In the genomic region with DNA sequence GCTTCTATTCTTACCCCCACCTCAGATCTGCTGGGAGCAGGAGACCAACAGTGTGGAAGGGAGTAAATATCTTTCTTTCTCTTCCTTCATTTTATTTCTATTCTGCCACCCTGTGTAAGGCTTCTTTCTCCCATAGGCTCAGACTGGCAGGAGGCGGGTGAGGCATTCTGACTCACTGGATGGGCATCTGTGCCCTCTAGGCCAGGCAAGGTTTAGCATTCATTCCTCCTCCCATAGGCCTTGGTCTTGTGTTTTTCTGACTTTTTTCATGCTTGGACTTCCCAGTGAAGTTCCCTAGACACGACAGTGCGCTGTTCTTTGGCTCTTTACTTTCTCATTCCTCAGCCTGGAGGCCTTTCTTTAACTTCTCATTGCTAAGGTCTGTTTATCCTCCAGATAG, we compare ENCODE assay signal across 12 cellular contexts.
DNase-seq lines count a peak whose midpoint lies in the region; ATAC-seq and TF ChIP-seq lines count a peak whose summit lies in the region.
"Had no signal": no experiment of that assay in that cellular context is flagged by ENCODE, and none has a peak within 500 bp of the region (broad histone marks: within the 10 kb centered on the region; RNA-seq: fewer than 3 reads in every experiment).

No MANE protein-coding gene starts in this region.

- H3K4me1 Mint-ChIP-seq in natural killer cell = no peaks in the 10 kb centered on the region
- H3K4me1 Mint-ChIP-seq in natural killer cell treated with Interleukin-12 subunit alpha and Interleukin-12 subunit beta and Interleukin-15 and Interleukin-18, amount 100 ng/mL, for 72 hours (ENCODE audit: low read depth in 2 of 2) = no peaks in the 10 kb centered on the region
- H3K4me1 Mint-ChIP-seq in activated T-cell treated with anti-CD3 and anti-CD28 coated beads, Interleukin-2, amount 50 U/mL, for 24 hours (ENCODE audit: low read depth) = no peaks in the 10 kb centered on the region
- H3K4me1 Mint-ChIP-seq: activated CD4-positive, alpha-beta memory T cell treated with anti-CD3 and anti-CD28 coated beads, Interleukin-2, amount 10 ng/mL, durations not matched to agents 7 days and 5 days; activated naive CD4-positive, alpha-beta T cell treated with anti-CD3 and anti-CD28 coated beads, Interleukin-2, amount 50 U/mL, for 24 hours; naive thymus-derived CD8-positive, alpha-beta T cell had no signal

- DNase-seq in natural killer cell (no peak), T1000 (lab: John Stamatoyannopoulos, UW) (peak; percentile 68), foreskin keratinocyte (peak; percentile 66 to 86), NCI-H1436 (lab: John Stamatoyannopoulos, UW) (no peak), NCI-H1417 treated with DMSO at 0.1 percent for 48 hours (lab: John Stamatoyannopoulos, UW) (no peak)
- DNase-seq in natural killer cell treated with Interleukin-12 subunit alpha and Interleukin-12 subunit beta and Interleukin-15 and Interleukin-18, amount 100 ng/mL, for 72 hours (ENCODE audit: low spot score) = no peak
- no peak for DNase-seq in activated T-cell treated with anti-CD3 and anti-CD28 coated beads, Interleukin-2, amount 50 U/mL, for 24 hours
- DNase-seq in stimulated activated CD4-positive, alpha-beta T cell treated with anti-CD3 and anti-CD28 coated beads, Interleukin-12 subunit alpha, Interleukin-12 subunit beta, amount 100 ng/mL, for 4 hours = no peak
- DNase-seq: activated CD4-positive, alpha-beta memory T cell treated with anti-CD3 and anti-CD28 coated beads, Interleukin-2, amount 10 ng/mL, durations not matched to agents 7 days and 5 days; naive thymus-derived CD8-positive, alpha-beta T cell; NCI-H446 had no signal

- peaks cover 14% of the 10 kb centered on the region for H3K4me1 ChIP-seq in foreskin keratinocyte

- TF ChIP-seq CTCF in natural killer cell (IDR thresholded peaks at IDR 0.05) (no peak), foreskin keratinocyte (conservative IDR thresholded peaks at IDR 0.05) (no peak)

- peak overlapping the region; percentile 69 for H3K27ac ChIP-seq in foreskin keratinocyte

- intact Hi-C loops in natural killer cell (cut with micrococcal nuclease) = no loop called here

- H3K36me3 Mint-ChIP-seq in natural killer cell = peaks cover 31% of the 10 kb centered on the region
- peaks cover 4% of the 10 kb centered on the region for H3K36me3 Mint-ChIP-seq in natural killer cell treated with Interleukin-12 subunit alpha and Interleukin-12 subunit beta and Interleukin-15 and Interleukin-18, amount 100 ng/mL, for 72 hours
- no peaks in the 10 kb centered on the region for H3K36me3 Mint-ChIP-seq in activated T-cell treated with anti-CD3 and anti-CD28 coated beads, Interleukin-2, amount 50 U/mL, for 24 hours (ENCODE audit: low read depth)
- H3K36me3 Mint-ChIP-seq: activated naive CD4-positive, alpha-beta T cell treated with anti-CD3 and anti-CD28 coated beads, Interleukin-2, amount 50 U/mL, for 24 hours; naive thymus-derived CD8-positive, alpha-beta T cell had no signal

- no peaks in the 10 kb centered on the region for H3K27me3 Mint-ChIP-seq in natural killer cell (ENCODE audit: low read depth in 2 of 2)
- no peaks in the 10 kb centered on the region for H3K27me3 Mint-ChIP-seq in natural killer cell treated with Interleukin-12 subunit alpha and Interleukin-12 subunit beta and Interleukin-15 and Interleukin-18, amount 100 ng/mL, for 72 hours
- no peaks in the 10 kb centered on the region for H3K27me3 Mint-ChIP-seq in activated T-cell treated with anti-CD3 and anti-CD28 coated beads, Interleukin-2, amount 50 U/mL, for 24 hours

- no peak overlapping the region for H3K4me3 Mint-ChIP-seq in natural killer cell
- H3K4me3 Mint-ChIP-seq in natural killer cell treated with Interleukin-12 subunit alpha and Interleukin-12 subunit beta and Interleukin-15 and Interleukin-18, amount 100 ng/mL, for 72 hours = no peak overlapping the region
- no peak overlapping the region for H3K4me3 Mint-ChIP-seq in activated T-cell treated with anti-CD3 and anti-CD28 coated beads, Interleukin-2, amount 50 U/mL, for 24 hours
- H3K4me3 Mint-ChIP-seq: activated CD4-positive, alpha-beta memory T cell treated with anti-CD3 and anti-CD28 coated beads, Interleukin-2, amount 10 ng/mL, durations not matched to agents 7 days and 5 days; activated naive CD4-positive, alpha-beta T cell treated with anti-CD3 and anti-CD28 coated beads, Interleukin-2, amount 50 U/mL, for 24 hours; naive thymus-derived CD8-positive, alpha-beta T cell had no signal

- no peak for ATAC-seq in natural killer cell
- ATAC-seq in natural killer cell treated with Interleukin-12 subunit alpha and Interleukin-12 subunit beta and Interleukin-15 and Interleukin-18, amount 100 ng/mL, for 72 hours = no peak
- ATAC-seq in foreskin keratinocyte = peak; percentile 100
- ATAC-seq: naive thymus-derived CD8-positive, alpha-beta T cell had no signal

- peak overlapping the region; percentile 12 to 27 for H3K27ac Mint-ChIP-seq in natural killer cell
- H3K27ac Mint-ChIP-seq in natural killer cell treated with Interleukin-12 subunit alpha and Interleukin-12 subunit beta and Interleukin-15 and Interleukin-18, amount 100 ng/mL, for 72 hours = no peak overlapping the region
- H3K27ac Mint-ChIP-seq in activated T-cell treated with anti-CD3 and anti-CD28 coated beads, Interleukin-2, amount 50 U/mL, for 24 hours = no peak overlapping the region
- H3K27ac Mint-ChIP-seq: activated CD4-positive, alpha-beta memory T cell treated with anti-CD3 and anti-CD28 coated beads, Interleukin-2, amount 10 ng/mL, durations not matched to agents 7 days and 5 days; activated naive CD4-positive, alpha-beta T cell treated with anti-CD3 and anti-CD28 coated beads, Interleukin-2, amount 50 U/mL, for 24 hours; naive thymus-derived CD8-positive, alpha-beta T cell had no signal

- no peaks in the 10 kb centered on the region for H3K9me3 Mint-ChIP-seq in natural killer cell
- H3K9me3 Mint-ChIP-seq in natural killer cell treated with Interleukin-12 subunit alpha and Interleukin-12 subunit beta and Interleukin-15 and Interleukin-18, amount 100 ng/mL, for 72 hours = no peaks in the 10 kb centered on the region
- H3K9me3 Mint-ChIP-seq in activated T-cell treated with anti-CD3 and anti-CD28 coated beads, Interleukin-2, amount 50 U/mL, for 24 hours = no peaks in the 10 kb centered on the region
- H3K9me3 Mint-ChIP-seq: activated CD4-positive, alpha-beta memory T cell treated with anti-CD3 and anti-CD28 coated beads, Interleukin-2, amount 10 ng/mL, durations not matched to agents 7 days and 5 days; activated naive CD4-positive, alpha-beta T cell treated with anti-CD3 and anti-CD28 coated beads, Interleukin-2, amount 50 U/mL, for 24 hours; naive thymus-derived CD8-positive, alpha-beta T cell had no signal

- H3K27me3 ChIP-seq in foreskin keratinocyte = no peaks in the 10 kb centered on the region

Comparison
In these comparisons a context has a peak if more than half of its experiments do, and no peak if none do; other contexts are left out.
1. H3K27ac Mint-ChIP-seq: peak in natural killer cell (2 of 2); none in natural killer cell treated with Interleukin-12 subunit alpha and Interleukin-12 subunit beta and Interleukin-15 and Interleukin-18, amount 100 ng/mL, for 72 hours (0 of 2) and activated T-cell treated with anti-CD3 and anti-CD28 coated beads, Interleukin-2, amount 50 U/mL, for 24 hours (single experiment).
2. DNase-seq: peak in T1000 (single experiment) and foreskin keratinocyte (2 of 2); none in natural killer cell (single experiment), natural killer cell treated with Interleukin-12 subunit alpha and Interleukin-12 subunit beta and Interleukin-15 and Interleukin-18, amount 100 ng/mL, for 72 hours (single experiment), activated T-cell treated with anti-CD3 and anti-CD28 coated beads, Interleukin-2, amount 50 U/mL, for 24 hours (single experiment), NCI-H1436 (single experiment), stimulated activated CD4-positive, alpha-beta T cell treated with anti-CD3 and anti-CD28 coated beads, Interleukin-12 subunit alpha, Interleukin-12 subunit beta, amount 100 ng/mL, for 4 hours (single experiment) and NCI-H1417 treated with DMSO at 0.1 percent for 48 hours (single experiment).